In the genomic region with DNA sequence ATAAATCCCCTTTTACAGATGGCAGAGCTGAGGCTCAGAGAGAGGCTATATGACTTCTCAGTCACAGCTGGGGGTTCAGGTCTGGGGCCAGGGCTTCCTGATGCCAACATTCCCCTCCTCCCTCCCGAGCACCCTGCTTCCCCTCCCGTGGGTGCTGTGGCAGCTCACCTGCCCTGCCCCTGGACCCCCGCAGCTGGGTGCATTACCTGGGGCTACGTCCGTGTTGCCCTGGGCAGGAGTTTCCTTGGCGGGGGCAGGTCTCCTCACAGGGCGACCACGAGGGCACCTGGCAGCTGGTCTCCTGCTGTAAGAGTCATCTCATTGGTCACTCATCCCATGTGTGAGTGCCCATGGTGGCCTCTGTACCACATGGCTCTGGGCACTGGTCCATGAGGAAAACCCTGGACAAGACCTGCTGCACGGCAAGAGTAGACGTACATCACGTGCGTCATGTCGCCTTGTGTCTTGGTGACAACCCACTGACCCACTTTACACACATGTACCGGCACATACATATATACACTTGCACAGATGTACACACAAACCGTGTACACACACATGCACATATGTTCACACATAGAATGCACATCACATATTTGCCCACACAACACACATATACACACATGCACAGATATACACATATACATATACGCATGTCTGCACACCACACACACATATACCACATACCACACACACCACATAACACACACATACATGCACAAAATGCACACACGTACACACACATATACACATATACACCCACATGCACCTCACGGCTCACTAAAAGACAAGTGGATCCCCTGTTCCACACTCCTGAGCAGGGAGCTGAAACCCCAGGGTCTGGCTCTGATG, we compare ENCODE assay signal across 2 cellular contexts.
TF ChIP-seq lines count a peak whose summit lies in the region.

No MANE protein-coding gene starts in this region.

TF ChIP-seq in IMR-90, 13 proteins besides CTCF, POLR2A, EP300 and RAD21:
- TF ChIP-seq NFE2L2 (IDR thresholded peaks at IDR 0.05; ENCODE audit: low read depth, low read length) = no peak
- no peak for TF ChIP-seq MAFK (IDR thresholded peaks at IDR 0.05; ENCODE audit: low read depth, low read length)
- no peak for TF ChIP-seq CHD1 (IDR thresholded peaks at IDR 0.05; ENCODE audit: low read depth, low read length)
- no peak for TF ChIP-seq ELK1 (IDR thresholded peaks at IDR 0.05; ENCODE audit: borderline replicate concordance, low read depth, low read length)
- TF ChIP-seq MAZ (IDR thresholded peaks at IDR 0.05; ENCODE audit: borderline replicate concordance, low read depth, low read length) = no peak
- no peak for TF ChIP-seq RCOR1 (IDR thresholded peaks at IDR 0.05; ENCODE audit: insufficient replicate concordance, low read length)
- TF ChIP-seq USF2 (IDR thresholded peaks at IDR 0.05; ENCODE audit: low read depth, low read length) = no peak

TF ChIP-seq in H1, 55 proteins besides CTCF, POLR2A, EP300 and RAD21:
- TF ChIP-seq SRF (IDR thresholded peaks at IDR 0.05; ENCODE audit: low read depth, low read length) (no peak), BCL11A (IDR thresholded peaks at IDR 0.05; ENCODE audit: low read depth in 2 of 2, low read length in 2 of 2) (no peak), TBP (IDR thresholded peaks at IDR 0.05; ENCODE audit: low read depth, low read length) (no peak), SP1 (IDR thresholded peaks at IDR 0.05; ENCODE audit: low read depth, low read length) (no peak), JUN (IDR thresholded peaks at IDR 0.05; ENCODE audit: low read depth, low read length) (no peak), CHD1 (IDR thresholded peaks at IDR 0.05; ENCODE audit: low read depth, low read length) (no peak), TAF7 (optimal IDR thresholded peaks at IDR 0.05; ENCODE audit: borderline replicate concordance, low read depth, low read length) (no peak), NANOG (IDR thresholded peaks at IDR 0.05; ENCODE audit: insufficient read depth, low read depth, low read length, poor library complexity, severe bottlenecking) (no peak), SP2 (IDR thresholded peaks at IDR 0.05; ENCODE audit: low read length) (no peak)
